16 cellular contexts compared by ENCODE assay signal in genomic region chr4:37816006-37816405, GRCh38. TPM values are rescaled to one million over a fixed set of nuclear protein-coding genes. Genes with fewer than 3 reads are reported as not detected.
DNase-seq lines count a peak whose midpoint lies in the region; ATAC-seq, FAIRE-seq and TF ChIP-seq lines count a peak whose summit lies in the region.
"Had no signal": no experiment of that assay in that cellular context is flagged by ENCODE, and none has a peak within 500 bp of the region (broad histone marks: within the 10 kb centered on the region; RNA-seq: fewer than 3 reads in every experiment).

No MANE protein-coding gene starts in this region.

- H3K4me1 ChIP-seq in OCI-LY7 (ENCODE audit: insufficient read depth, low read length, poor library complexity, severe bottlenecking), result peaks cover 6% of the 10 kb centered on the region
- H3K4me1 ChIP-seq: pancreas, suprapubic skin had no signal

- no peaks in the 10 kb centered on the region for H3K9me2 ChIP-seq in OCI-LY7 (ENCODE audit: insufficient read depth, low read length)

- no peaks in the 10 kb centered on the region for H3K79me2 ChIP-seq in OCI-LY7 (ENCODE audit: insufficient read depth, low read depth, low read length)

- intact Hi-C loops in OCI-LY7 (cut with micrococcal nuclease; ENCODE audit: unreplicated experiment), result no loop called here

- H3K4me2 ChIP-seq in OCI-LY7 (ENCODE audit: low read length), result no peak overlapping the region
- H3K4me2 ChIP-seq: smooth muscle cell had no signal

- no peaks in the 10 kb centered on the region for H3K36me3 Mint-ChIP-seq in activated T-cell treated with anti-CD3 and anti-CD28 coated beads, Interleukin-2, amount 50 U/mL, for 24 hours (ENCODE audit: low read depth)
- H3K36me3 Mint-ChIP-seq in stimulated activated effector memory CD8-positive, alpha-beta T cell treated with anti-CD3 and anti-CD28 coated beads, Interleukin-12 subunit alpha, Interleukin-12 subunit beta, amount 100 ng/mL, for 72 hours, result peaks cover 12% of the 10 kb centered on the region

- H3K27ac ChIP-seq in OCI-LY7 (ENCODE audit: low read depth, low read length, poor library complexity, severe bottlenecking), result no peak overlapping the region
- H3K27ac ChIP-seq: pancreas, suprapubic skin had no signal

- H3K9me3 ChIP-seq in OCI-LY7 (ENCODE audit: low read length), result no peaks in the 10 kb centered on the region
- H3K9me3 ChIP-seq: pancreas, suprapubic skin had no signal

- POLR2A ChIA-PET in OCI-LY7 (lab: Charles Lee), result interaction anchor here (1.1 kb wide), 1 partner anchor 16 kb away, joined by 3 read pairs; no protein-coding TSS in a partner anchor

- no peak overlapping the region for H3K4me3 ChIP-seq in OCI-LY7 (ENCODE audit: low read depth, low read length, poor library complexity, severe bottlenecking)
- H3K4me3 ChIP-seq: pancreas, smooth muscle cell, suprapubic skin had no signal

- TF ChIP-seq CTCF in OCI-LY7 (conservative IDR thresholded peaks at IDR 0.05; ENCODE audit: low read length), result no peak

- H3K27me3 Mint-ChIP-seq in activated T-cell treated with anti-CD3 and anti-CD28 coated beads, Interleukin-2, amount 50 U/mL, for 24 hours, result no peaks in the 10 kb centered on the region

- no peaks in the 10 kb centered on the region for H3K9me3 Mint-ChIP-seq in activated T-cell treated with anti-CD3 and anti-CD28 coated beads, Interleukin-2, amount 50 U/mL, for 24 hours
- H3K9me3 Mint-ChIP-seq in stimulated activated effector memory CD8-positive, alpha-beta T cell treated with anti-CD3 and anti-CD28 coated beads, Interleukin-12 subunit alpha, Interleukin-12 subunit beta, amount 100 ng/mL, for 72 hours, result no peaks in the 10 kb centered on the region

- peak; percentile 47 for ATAC-seq in stimulated activated effector memory CD8-positive, alpha-beta T cell treated with anti-CD3 and anti-CD28 coated beads, Interleukin-12 subunit alpha, Interleukin-12 subunit beta, amount 100 ng/mL, for 72 hours
- no peak for ATAC-seq in GM19035 (IDR thresholded peaks at IDR 0.05; ENCODE audit: unreplicated experiment)
- ATAC-seq: pancreas had no signal

- peak overlapping the region; percentile 59; the same call in 1 of the 2 replicates for H2AFZ ChIP-seq in OCI-LY7 (ENCODE audit: low read length)

- no peaks in the 10 kb centered on the region for H4K20me1 ChIP-seq in OCI-LY7 (ENCODE audit: insufficient read depth, low read length)

- CTCF ChIA-PET in OCI-LY7 (lab: Charles Lee; ENCODE audit: unreplicated experiment), result no interaction called here

- no peak for DNase-seq in activated T-cell treated with anti-CD3 and anti-CD28 coated beads, Interleukin-2, amount 50 U/mL, for 24 hours
- DNase-seq in activated T-cell treated with anti-CD3 and anti-CD28 coated beads, Interleukin-2, amount 50 U/mL, for 1 hour, result no peak
- no peak for DNase-seq in OCI-LY7 (ENCODE audit: low spot score)
- DNase-seq in central memory CD4-positive, alpha-beta T cell, result peak; percentile 43
- DNase-seq in stimulated activated effector memory CD8-positive, alpha-beta T cell treated with anti-CD3 and anti-CD28 coated beads, Interleukin-12 subunit alpha, Interleukin-12 subunit beta, amount 100 ng/mL, for 72 hours (ENCODE audit: low spot score in 2 of 2), result no peak
- DNase-seq in HTR-8/SVneo (ENCODE audit: insufficient read length, low spot score), result no peak
- no peak for DNase-seq in DMS 273 treated with DMSO at 0.1 percent for 48 hours (lab: John Stamatoyannopoulos, UW)
- DNase-seq: ACHN; effector CD8-positive, alpha-beta T cell; foreskin fibroblast; MV-4-11; pancreas; SIG-M5 had no signal

- peaks cover 18% of the 10 kb centered on the region for H3K4me1 Mint-ChIP-seq in activated T-cell treated with anti-CD3 and anti-CD28 coated beads, Interleukin-2, amount 50 U/mL, for 24 hours (ENCODE audit: low read depth)
- peaks cover 20% of the 10 kb centered on the region for H3K4me1 Mint-ChIP-seq in stimulated activated effector memory CD8-positive, alpha-beta T cell treated with anti-CD3 and anti-CD28 coated beads, Interleukin-12 subunit alpha, Interleukin-12 subunit beta, amount 100 ng/mL, for 72 hours

- no peaks in the 10 kb centered on the region for H3K36me3 ChIP-seq in OCI-LY7 (ENCODE audit: insufficient read depth, low read length)
- H3K36me3 ChIP-seq: pancreas, suprapubic skin had no signal

- no peak overlapping the region for H3K4me3 Mint-ChIP-seq in activated T-cell treated with anti-CD3 and anti-CD28 coated beads, Interleukin-2, amount 50 U/mL, for 24 hours
- peak overlapping the region; percentile 50 for H3K4me3 Mint-ChIP-seq in stimulated activated effector memory CD8-positive, alpha-beta T cell treated with anti-CD3 and anti-CD28 coated beads, Interleukin-12 subunit alpha, Interleukin-12 subunit beta, amount 100 ng/mL, for 72 hours

- peak overlapping the region; percentile 85 for H3K27ac Mint-ChIP-seq in activated T-cell treated with anti-CD3 and anti-CD28 coated beads, Interleukin-2, amount 50 U/mL, for 24 hours
- H3K27ac Mint-ChIP-seq in stimulated activated effector memory CD8-positive, alpha-beta T cell treated with anti-CD3 and anti-CD28 coated beads, Interleukin-12 subunit alpha, Interleukin-12 subunit beta, amount 100 ng/mL, for 72 hours, result peak overlapping the region; percentile 86

- no TSS peak for BruUV-seq in OCI-LY7 (replicated peaks; lab: Mats Ljungman, UMichigan)

- no peak for FAIRE-seq in HTR-8/SVneo (lab: Jason Lieb, UNC)
- FAIRE-seq: pancreas had no signal

RNA-seq across cellular contexts. Expression of gene PGM2, which starts 10.5 kb away (rescaled TPM):
- 52.7 and 67.4 TPM in 2 replicates for total RNA-seq in OCI-LY7 (2014; rRNA removed; shearing (Covaris generic))
- 106 and 108 TPM in 2 replicates for total RNA-seq in OCI-LY7 (2022)
